ENCODE assay signal across 22 cellular contexts in genomic region chr2:173150963-173151362, GRCh38.
DNase-seq lines count a peak whose midpoint lies in the region; ATAC-seq, FAIRE-seq and TF ChIP-seq lines count a peak whose summit lies in the region.
"Had no signal": no experiment of that assay in that cellular context is flagged by ENCODE, and none has a peak within 500 bp of the region (broad histone marks: within the 10 kb centered on the region; RNA-seq: fewer than 3 reads in every experiment).

No MANE protein-coding gene starts in this region.

- H3K27ac ChIP-seq in A549 (peak overlapping the region; percentile 60 to 88; a peak in 5 of 6 replicates), astrocyte (ENCODE audit: low read depth, low read length) (peak overlapping the region; percentile 58), mesendoderm (ENCODE audit: low read depth, low read length) (no peak overlapping the region), ovary (no peak overlapping the region), hepatocyte (no peak overlapping the region), left ventricle myocardium inferior (replicated peaks) (no peak overlapping the region)

- H3K4me3 Mint-ChIP-seq in astrocyte (ENCODE audit: unreplicated experiment): no peak overlapping the region
- H3K4me3 Mint-ChIP-seq: activated CD8-positive, alpha-beta T cell treated with anti-CD3 and anti-CD28 coated beads for 36 hours; GM23338 had no signal

- H3K27me3 ChIP-seq in astrocyte (ENCODE audit: insufficient read depth, low read length): no peaks in the 10 kb centered on the region
- no peaks in the 10 kb centered on the region for H3K27me3 ChIP-seq in mesendoderm (ENCODE audit: insufficient read depth, low read length, poor library complexity)
- H3K27me3 ChIP-seq in ovary: no peaks in the 10 kb centered on the region
- H3K27me3 ChIP-seq in hepatocyte: no peaks in the 10 kb centered on the region
- no peaks in the 10 kb centered on the region for H3K27me3 ChIP-seq in left ventricle myocardium inferior (ENCODE audit: low read depth)

- no peak overlapping the region for H3K4ac ChIP-seq in mesendoderm (ENCODE audit: low read depth, low read length)

- peaks cover 34% of the 10 kb centered on the region for H3K79me2 ChIP-seq in astrocyte (ENCODE audit: insufficient read depth, low read length)
- H3K79me2 ChIP-seq in mesendoderm (ENCODE audit: control insufficient read depth, insufficient read depth, low read length): no peaks in the 10 kb centered on the region
- H3K79me2 ChIP-seq in hepatocyte: peaks cover 23% of the 10 kb centered on the region

- no peaks in the 10 kb centered on the region for H3K79me1 ChIP-seq in mesendoderm (ENCODE audit: low read length)

- peaks cover 3% of the 10 kb centered on the region; the same call in 2 of the 3 replicates for H3K9me3 ChIP-seq in A549
- H3K9me3 ChIP-seq in astrocyte (ENCODE audit: insufficient read depth, low read depth, low read length): no peaks in the 10 kb centered on the region
- H3K9me3 ChIP-seq in ovary: no peaks in the 10 kb centered on the region
- no peaks in the 10 kb centered on the region for H3K9me3 ChIP-seq in hepatocyte (ENCODE audit: low read depth)
- no peaks in the 10 kb centered on the region for H3K9me3 ChIP-seq in left ventricle myocardium inferior (replicated peaks)

- CTCF ChIA-PET in A549 (lab: Yijun Ruan, JAX): interaction anchor here (1.0 to 2.0 kb wide), 4 partner anchors 9 to 30 kb away, joined by 3 to 5 read pairs (median 4); no protein-coding TSS in a partner anchor

- TF ChIP-seq EP300 in A549 (IDR thresholded peaks at IDR 0.05): no peak
- TF ChIP-seq EP300 in ovary (IDR thresholded peaks at IDR 0.05): no peak

- H3K4me3 ChIP-seq in A549 (no peak overlapping the region), astrocyte (ENCODE audit: insufficient read depth, low read depth, low read length) (no peak overlapping the region), mesendoderm (ENCODE audit: low read length) (no peak overlapping the region), ovary (no peak overlapping the region), hepatocyte (no peak overlapping the region), left ventricle myocardium inferior (no peak overlapping the region)
- H3K4me3 ChIP-seq: GM23338 had no signal

- no peak overlapping the region for H2BK120ac ChIP-seq in mesendoderm (ENCODE audit: low read depth, low read length)

- no peak overlapping the region for H2BK5ac ChIP-seq in mesendoderm (ENCODE audit: low read length)

- H2BK15ac ChIP-seq in mesendoderm (replicated peaks; ENCODE audit: low read depth): peak overlapping the region; percentile 57

- H2AK5ac ChIP-seq in mesendoderm (ENCODE audit: low read length): no peak overlapping the region

- no peaks in the 10 kb centered on the region for H3K9me2 ChIP-seq in hepatocyte (replicated peaks; ENCODE audit: insufficient read depth)

- peaks cover 42% of the 10 kb centered on the region for H3K4me1 Mint-ChIP-seq in astrocyte (ENCODE audit: low read depth, unreplicated experiment)

- peak overlapping the region; percentile 68 for H3K18ac ChIP-seq in mesendoderm (ENCODE audit: low read length)

- no peaks in the 10 kb centered on the region for H3K27me3 Mint-ChIP-seq in astrocyte (ENCODE audit: low read depth, unreplicated experiment)
- H3K27me3 Mint-ChIP-seq: activated CD8-positive, alpha-beta T cell treated with anti-CD3 and anti-CD28 coated beads for 36 hours; IgD-negative memory B cell had no signal

- peaks cover 2% of the 10 kb centered on the region for H3K9me3 Mint-ChIP-seq in astrocyte (ENCODE audit: unreplicated experiment)
- H3K9me3 Mint-ChIP-seq: IgD-negative memory B cell had no signal

- H4K8ac ChIP-seq in mesendoderm (ENCODE audit: low read depth, low read length): no peak overlapping the region

- H4K20me1 ChIP-seq in astrocyte (ENCODE audit: insufficient read depth, low read length) (no peaks in the 10 kb centered on the region), hepatocyte (ENCODE audit: insufficient read depth, poor library complexity, severe bottlenecking) (no peaks in the 10 kb centered on the region)

- no peak for ATAC-seq in A549
- no peak for ATAC-seq in stimulated activated naive CD8-positive, alpha-beta T cell treated with anti-CD3 and anti-CD28 coated beads, Interleukin-15, Interleukin-2, amounts not matched to agents 100 U/mL and 50 U/mL, for 24 hours
- ATAC-seq: GM23338 had no signal

- peak overlapping the region; percentile 70 for H3K27ac Mint-ChIP-seq in astrocyte (ENCODE audit: unreplicated experiment)
- H3K27ac Mint-ChIP-seq: activated CD8-positive, alpha-beta T cell treated with anti-CD3 and anti-CD28 coated beads for 36 hours; GM23338; IgD-negative memory B cell had no signal

- FAIRE-seq in A549 (lab: Jason Lieb, UNC) (no peak), astrocyte (lab: Jason Lieb, UNC) (peak; percentile 39)
- FAIRE-seq: kidney had no signal

- no peak overlapping the region for H3K56ac ChIP-seq in mesendoderm (ENCODE audit: low read length)

- H3K4me2 ChIP-seq in A549: peak overlapping the region; percentile 74
- peak overlapping the region; percentile 52 for H3K4me2 ChIP-seq in astrocyte (ENCODE audit: low read length)
- no peak overlapping the region for H3K4me2 ChIP-seq in mesendoderm (ENCODE audit: low read length)
- no peak overlapping the region for H3K4me2 ChIP-seq in hepatocyte
- H3K4me2 ChIP-seq: GM23338 had no signal

- H3K36me3 ChIP-seq in astrocyte (ENCODE audit: insufficient read depth, low read length) (no peaks in the 10 kb centered on the region), mesendoderm (ENCODE audit: control insufficient read depth, insufficient read depth, low read length) (no peaks in the 10 kb centered on the region), ovary (no peaks in the 10 kb centered on the region), hepatocyte (replicated peaks; ENCODE audit: insufficient read depth, low read depth) (no peaks in the 10 kb centered on the region), left ventricle myocardium inferior (peaks cover 4% of the 10 kb centered on the region)

- POLR2A ChIA-PET in A549 (lab: Yijun Ruan, JAX): no interaction called here

- TF ChIP-seq CTCF in A549 (IDR thresholded peaks at IDR 0.05): no peak
- no peak for TF ChIP-seq CTCF in astrocyte (IDR thresholded peaks at IDR 0.05; ENCODE audit: insufficient read depth, low read depth, low read length)
- no peak for TF ChIP-seq CTCF in ovary (IDR thresholded peaks at IDR 0.05)
- no peak for TF ChIP-seq CTCF in hepatocyte (IDR thresholded peaks at IDR 0.05; ENCODE audit: poor library complexity)
- TF ChIP-seq CTCF in left ventricle myocardium inferior (IDR thresholded peaks at IDR 0.05; ENCODE audit: borderline replicate concordance): no peak

- TF ChIP-seq POLR2A in A549 (IDR thresholded peaks at IDR 0.05; ENCODE audit: low read length) (no peak), ovary (IDR thresholded peaks at IDR 0.05) (no peak)

- H3K4me1 ChIP-seq in A549: peaks cover 53% of the 10 kb centered on the region
- peaks cover 35% of the 10 kb centered on the region for H3K4me1 ChIP-seq in astrocyte (ENCODE audit: insufficient read depth, low read length)
- peaks cover 10% of the 10 kb centered on the region for H3K4me1 ChIP-seq in mesendoderm (ENCODE audit: control insufficient read depth, low read depth, low read length)
- H3K4me1 ChIP-seq in ovary (ENCODE audit: insufficient read depth): peaks cover 5% of the 10 kb centered on the region
- H3K4me1 ChIP-seq in hepatocyte (ENCODE audit: insufficient read depth): no peaks in the 10 kb centered on the region
- H3K4me1 ChIP-seq in left ventricle myocardium inferior: peaks cover 82% of the 10 kb centered on the region

- H3K9ac ChIP-seq in astrocyte (ENCODE audit: low read length) (peak overlapping the region; percentile 10), mesendoderm (ENCODE audit: low read length) (no peak overlapping the region)

- intact Hi-C loops in ovary (cut with DNase I): no loop called here
- intact Hi-C loops in left ventricle myocardium inferior (cut with micrococcal nuclease): no loop called here

- peaks cover 4% of the 10 kb centered on the region for H3K36me3 Mint-ChIP-seq in astrocyte (ENCODE audit: low read depth, unreplicated experiment)

- no peak for TF ChIP-seq RAD21 in A549 (conservative IDR thresholded peaks at IDR 0.05 in 1 of 2, IDR thresholded peaks at IDR 0.05 in 1 of 2)

- no peak overlapping the region for H3K23ac ChIP-seq in mesendoderm (ENCODE audit: low read length)

- H2AFZ ChIP-seq in astrocyte (ENCODE audit: low read depth, low read length): no peak overlapping the region
- no peak overlapping the region for H2AFZ ChIP-seq in hepatocyte
- H2AFZ ChIP-seq: GM23338 had no signal

- DNase-seq in A549 (ENCODE audit: low read depth in 1 of 2, low spot score in 1 of 2) (no peak), LHCN-M2 (ENCODE audit: low read depth) (peak; percentile 37), astrocyte (ENCODE audit: low read depth) (no peak), mesendoderm (no peak), ovary (no peak), hepatocyte (ENCODE audit: low spot score) (no peak), left ventricle myocardium inferior (no peak)
- DNase-seq in stimulated activated naive CD8-positive, alpha-beta T cell treated with anti-CD3 and anti-CD28 coated beads, Interleukin-15, Interleukin-2, amounts not matched to agents 100 U/mL and 50 U/mL, for 24 hours: no peak
- DNase-seq: activated CD4-positive, CD25-positive, alpha-beta regulatory T cell; activated CD8-positive, alpha-beta T cell treated with anti-CD3 and anti-CD28 coated beads for 36 hours; activated naive CD4-positive, alpha-beta T cell treated with anti-CD3 and anti-CD28 coated beads, Interleukin-2, amount 50 U/mL, for 16 hours; activated T-cell treated with anti-CD3 and anti-CD28 coated beads, Interleukin-2, amount 50 U/mL, for 1 hour; aorta; cerebellar nuclear complex; kidney; NCI-H1436 treated with DMSO at 0.1 percent for 48 hours; NCI-H524; NK-92 treated with Interleukin-12 subunit alpha and Interleukin-12 subunit beta, amount 100 ng/mL, for 24 hours; nucleus accumbens; RPMI8226 had no signal

- H4K5ac ChIP-seq in mesendoderm (ENCODE audit: low read length): no peak overlapping the region

TF ChIP-seq in A549, 52 proteins besides CTCF, POLR2A, EP300 and RAD21 (continues in another document):
- TF ChIP-seq RFX5 (IDR thresholded peaks at IDR 0.05) (no peak), HDAC2 (IDR thresholded peaks at IDR 0.05) (no peak), HOXA7 (CRISPR knock-in tag; IDR thresholded peaks at IDR 0.05) (no peak), MYC (IDR thresholded peaks at IDR 0.05; ENCODE audit: borderline replicate concordance, low read length) (no peak), FOSL2 (IDR thresholded peaks at IDR 0.05) (no peak), FOSL2 (CRISPR knock-in tag; IDR thresholded peaks at IDR 0.05) (no peak), JUN (IDR thresholded peaks at IDR 0.05) (no peak), CHD2 (IDR thresholded peaks at IDR 0.05; ENCODE audit: low read length, partially characterized antibody) (no peak), ZC3H11A (IDR thresholded peaks at IDR 0.05) (no peak), POLR2AphosphoS2 (conservative IDR thresholded peaks at IDR 0.05; ENCODE audit: low read length) (no peak), ZFP36 (IDR thresholded peaks at IDR 0.05; ENCODE audit: borderline replicate concordance, partially characterized antibody) (no peak), HOXB5 (CRISPR knock-in tag; IDR thresholded peaks at IDR 0.05) (no peak)

Comparison
In these comparisons a context has a peak if more than half of its experiments do, and no peak if none do; other contexts are left out.
1. H3K27ac ChIP-seq: peak in A549 (2 of 2) and astrocyte (single experiment); none in mesendoderm (single experiment), ovary (0 of 2), hepatocyte (single experiment) and left ventricle myocardium inferior (single experiment).
2. H3K4me2 ChIP-seq: peak in A549 (single experiment) and astrocyte (single experiment); none in mesendoderm (single experiment) and hepatocyte (single experiment).